Comparison of ENCODE assay signal across 9 cellular contexts in genomic region chr5:159971931-159972461, GRCh38. TPM values are rescaled to one million over a fixed set of nuclear protein-coding genes. Genes with fewer than 3 reads are reported as not detected.
DNase-seq lines count a peak whose midpoint lies in the region; ATAC-seq and TF ChIP-seq lines count a peak whose summit lies in the region.
"Had no signal": no experiment of that assay in that cellular context is flagged by ENCODE, and none has a peak within 500 bp of the region (broad histone marks: within the 10 kb centered on the region; RNA-seq: fewer than 3 reads in every experiment).

No MANE protein-coding gene starts in this region.

- ATAC-seq in HG03196 (IDR thresholded peaks at IDR 0.05; ENCODE audit: unreplicated experiment) (no peak), HG03025 (IDR thresholded peaks at IDR 0.05; ENCODE audit: low FRiP score, unreplicated experiment) (no peak)

- H3K36me3 ChIP-seq in iPS-15b (ENCODE audit: control insufficient read depth, insufficient read depth, low read length) (no peaks in the 10 kb centered on the region), sigmoid colon (no peaks in the 10 kb centered on the region)

- H3K9me3 ChIP-seq in iPS-15b (ENCODE audit: control insufficient read depth, insufficient read depth, low read length) (no peaks in the 10 kb centered on the region), sigmoid colon (no peaks in the 10 kb centered on the region)

- H3K4me1 ChIP-seq in iPS-15b (ENCODE audit: control insufficient read depth, insufficient read depth, low read length) (no peaks in the 10 kb centered on the region), sigmoid colon (peaks cover 0 to 14% (median 4%) of the 10 kb centered on the region in 4 donors)

- TF ChIP-seq POLR2A in sigmoid colon (IDR thresholded peaks at IDR 0.05), result no peak

- WGBS in sigmoid colon, 2 donors, result 1 to 2% methylated on average over 76 of the region's 76 CpGs

- no peak overlapping the region for H3K27ac ChIP-seq in sigmoid colon

- H3K27me3 ChIP-seq in iPS-15b (ENCODE audit: control insufficient read depth, insufficient read depth, low read length) (peaks cover 58% of the 10 kb centered on the region), sigmoid colon (peaks cover 12 to 46% (median 33%) of the 10 kb centered on the region in 3 donors)

- no peak for TF ChIP-seq EP300 in sigmoid colon (IDR thresholded peaks at IDR 0.05)

- TF ChIP-seq CTCF in HFF-Myc (IDR thresholded peaks at IDR 0.05; ENCODE audit: low read depth, low read length, missing control alignments) (no peak), sigmoid colon (IDR thresholded peaks at IDR 0.05) (no peak)

- DNase-seq in HFF-Myc (ENCODE audit: extremely low read depth, low read depth) (no peak), astrocyte of the hippocampus (ENCODE audit: low read depth, low spot score) (peak; percentile 69), sigmoid colon (no peak), activated gamma-delta T cell treated with Interleukin-2 at 50 U/mL for 16 hours (no peak), putamen (ENCODE audit: low spot score) (no peak)
- DNase-seq: OCI-M1 had no signal

- intact Hi-C loops in sigmoid colon (cut with DNase I), result no loop called here

- H3K9ac ChIP-seq in iPS-15b (ENCODE audit: low read depth, low read length), result no peak overlapping the region

- H3K4me3 ChIP-seq in HFF-Myc (replicated peaks; ENCODE audit: low read depth, low read length), result 0 out of 2 replicates have a peak overlapping the region, but pooled peaks have one; percentile 15
- peak overlapping the region; percentile 49 for H3K4me3 ChIP-seq in iPS-15b (ENCODE audit: low read depth, low read length)
- H3K4me3 ChIP-seq in sigmoid colon, result peak overlapping the region in 3 of 4 donors; percentile 20 to 38 (median 37)

RNA-seq across cellular contexts. Expression of gene TTC1, which starts 36.9 kb away (rescaled TPM):
- total RNA-seq in sigmoid colon, result 10 to 100 TPM; 38.3 to 65.0 (median 50.9) TPM
- 10 to 100 TPM; 52.2 to 60.8 (median 55.3) TPM for polyA plus RNA-seq in sigmoid colon

RNA-seq across cellular contexts. Expression of gene ADRA1B, which starts 55.7 kb away (rescaled TPM):
- 1 to 10 TPM in 1 of 4 donors, under 1 TPM in 3; 0.36 to 1.8 (median 0.61) TPM for total RNA-seq in sigmoid colon
- polyA plus RNA-seq in sigmoid colon, result under 1 TPM in 2 of 3 donors, not detected in 1; 0.47 to 0.92 TPM
